Comparison of ENCODE assay signal across 20 cellular contexts in genomic region chr2:231129216-231129615, GRCh38. TPM values are rescaled to one million over a fixed set of nuclear protein-coding genes. Genes with fewer than 3 reads are reported as not detected.
DNase-seq lines count a peak whose midpoint lies in the region; ATAC-seq and TF ChIP-seq lines count a peak whose summit lies in the region.
"Had no signal": no experiment of that assay in that cellular context is flagged by ENCODE, and none has a peak within 500 bp of the region (broad histone marks: within the 10 kb centered on the region; RNA-seq: fewer than 3 reads in every experiment).

No MANE protein-coding gene starts in this region.

- H3K9me2 ChIP-seq in PC-3 (replicated peaks; ENCODE audit: low read length): no peaks in the 10 kb centered on the region

- H3K4me1 ChIP-seq in ACC112 (ENCODE audit: control insufficient read depth, insufficient read depth, low read length, unreplicated experiment) (peaks cover 62% of the 10 kb centered on the region), PC-3 (ENCODE audit: insufficient read depth, low read length) (peaks cover 72% of the 10 kb centered on the region), Caco-2 (no peaks in the 10 kb centered on the region)
- H3K4me1 ChIP-seq: BLaER1 had no signal

- H3K27ac ChIP-seq in ACC112 (ENCODE audit: low read depth, low read length): peak overlapping the region; percentile 44
- H3K27ac ChIP-seq in PC-3 (ENCODE audit: low read length): peak overlapping the region; percentile 85
- H3K27ac ChIP-seq: BLaER1, KMS-11, RWPE1 had no signal

- ATAC-seq in PC-3: no peak
- no peak for ATAC-seq in activated naive CD4-positive, alpha-beta T cell treated with anti-CD3 and anti-CD28 coated beads, Interleukin-2, amount 50 U/mL, for 72 hours
- ATAC-seq in GM18868 (IDR thresholded peaks at IDR 0.05; ENCODE audit: unreplicated experiment): no peak

- DNase-seq in PC-3 (peak; percentile 47), choroid plexus epithelial cell (ENCODE audit: low read depth) (peak; percentile 40), Caco-2 (no peak)
- no peak for DNase-seq in activated naive CD4-positive, alpha-beta T cell treated with anti-CD3 and anti-CD28 coated beads, Interleukin-2, amount 50 U/mL, for 72 hours (ENCODE audit: low spot score in 2 of 2)
- DNase-seq: Calu3; CD4-positive, alpha-beta memory T cell; DMS53; MV-4-11; NCI-H1417; NCI-H187; NCI-H2227 treated with DMSO at 0.1 percent for 48 hours; NCI-H524; SIG-M5 had no signal

- POLR2A ChIA-PET in PC-3 (lab: Charles Lee; ENCODE audit: unreplicated experiment): interaction anchor here (0.7 kb wide), 1 partner anchor 11 kb away, joined by 8 read pairs; no protein-coding TSS in a partner anchor
- POLR2A ChIA-PET in Caco-2 (lab: Charles Lee): no interaction called here

- TF ChIP-seq CTCF in PC-3 (conservative IDR thresholded peaks at IDR 0.05; ENCODE audit: low read depth, low read length) (no peak), choroid plexus epithelial cell (conservative IDR thresholded peaks at IDR 0.05; ENCODE audit: low read depth, low read length) (no peak), nephron (IDR thresholded peaks at IDR 0.05; ENCODE audit: unreplicated experiment in 3 of 3) (no peak), Caco-2 (IDR thresholded peaks at IDR 0.05; ENCODE audit: insufficient read depth in 1 of 2, low read depth in 1 of 2, low read length in 1 of 2, severe bottlenecking in 1 of 2, unreplicated experiment in 1 of 2) (no peak)

- H3K27me3 Mint-ChIP-seq in nephron (ENCODE audit: low read depth) (no peaks in the 10 kb centered on the region), Caco-2 (ENCODE audit: insufficient read depth, unreplicated experiment) (no peaks in the 10 kb centered on the region)
- H3K27me3 Mint-ChIP-seq: CD4-positive, alpha-beta memory T cell had no signal

- H3K4me3 Mint-ChIP-seq in nephron (no peak overlapping the region), Caco-2 (ENCODE audit: unreplicated experiment) (no peak overlapping the region)
- H3K4me3 Mint-ChIP-seq: CD4-positive, alpha-beta memory T cell had no signal

- H3K36me3 Mint-ChIP-seq in nephron (ENCODE audit: low read depth): no peaks in the 10 kb centered on the region
- H3K36me3 Mint-ChIP-seq in activated naive CD4-positive, alpha-beta T cell treated with anti-CD3 and anti-CD28 coated beads, Interleukin-2, amount 50 U/mL, for 72 hours: no peaks in the 10 kb centered on the region
- peaks cover 9% of the 10 kb centered on the region for H3K36me3 Mint-ChIP-seq in Caco-2 (ENCODE audit: insufficient read depth, unreplicated experiment)

- intact Hi-C loops in PC-3 (cut with micrococcal nuclease): loop anchor here (2.0 kb wide), 1 partner anchor 16 kb away; no protein-coding TSS in a partner anchor
- intact Hi-C loops in Caco-2 (cut with micrococcal nuclease; ENCODE audit: unreplicated experiment): no loop called here

- H3K4me1 Mint-ChIP-seq in nephron (peaks cover 60% of the 10 kb centered on the region), Caco-2 (ENCODE audit: low read depth, unreplicated experiment) (peaks cover 6% of the 10 kb centered on the region)

- H2AFZ ChIP-seq in ACC112 (ENCODE audit: low read length, unreplicated experiment): no peak overlapping the region
- no peak overlapping the region for H2AFZ ChIP-seq in PC-3 (ENCODE audit: low read length)

- H3K36me3 ChIP-seq in ACC112 (ENCODE audit: insufficient read depth, low read length): no peaks in the 10 kb centered on the region
- no peaks in the 10 kb centered on the region for H3K36me3 ChIP-seq in PC-3 (ENCODE audit: low read depth, low read length)
- H3K36me3 ChIP-seq in Caco-2 (ENCODE audit: control insufficient read depth, insufficient read depth, low read length): no peaks in the 10 kb centered on the region
- H3K36me3 ChIP-seq: BLaER1 had no signal

- H3K4me2 ChIP-seq in PC-3 (ENCODE audit: low read length): peak overlapping the region; percentile 53
- H3K4me2 ChIP-seq: BLaER1, KMS-11 had no signal

- H3F3A ChIP-seq in PC-3 (ENCODE audit: low read length, unreplicated experiment): peaks cover 4% of the 10 kb centered on the region

- peaks cover 4% of the 10 kb centered on the region; the same call in 1 of the 2 replicates for H4K20me1 ChIP-seq in PC-3 (ENCODE audit: low read length)
- H4K20me1 ChIP-seq: BLaER1 had no signal

- H3K9me3 Mint-ChIP-seq in nephron (no peaks in the 10 kb centered on the region), Caco-2 (ENCODE audit: unreplicated experiment) (no peaks in the 10 kb centered on the region)
- H3K9me3 Mint-ChIP-seq in activated naive CD4-positive, alpha-beta T cell treated with anti-CD3 and anti-CD28 coated beads, Interleukin-2, amount 50 U/mL, for 72 hours: no peaks in the 10 kb centered on the region
- H3K9me3 Mint-ChIP-seq: CD4-positive, alpha-beta memory T cell had no signal

- CTCF ChIA-PET in PC-3 (lab: Charles Lee): interaction anchor here (2.0 kb wide), 1 partner anchor 18 kb away, joined by 8 read pairs; no protein-coding TSS in a partner anchor
- CTCF ChIA-PET in Caco-2 (lab: Charles Lee): no interaction called here

- no peaks in the 10 kb centered on the region for H3K27me3 ChIP-seq in ACC112 (ENCODE audit: insufficient read depth, low read length)
- H3K27me3 ChIP-seq in PC-3 (ENCODE audit: low read length): no peaks in the 10 kb centered on the region
- no peaks in the 10 kb centered on the region for H3K27me3 ChIP-seq in Caco-2 (replicated peaks; ENCODE audit: control insufficient read depth, insufficient read depth, low read length)
- H3K27me3 ChIP-seq: BLaER1 had no signal

- no peak overlapping the region for H3K4me3 ChIP-seq in ACC112 (ENCODE audit: low read depth, low read length)
- H3K4me3 ChIP-seq in PC-3 (ENCODE audit: low read length): no peak overlapping the region
- no peak overlapping the region for H3K4me3 ChIP-seq in choroid plexus epithelial cell (ENCODE audit: low read depth, low read length)
- H3K4me3 ChIP-seq in Caco-2 (ENCODE audit: low read depth, low read length): no peak overlapping the region
- H3K4me3 ChIP-seq: BLaER1 had no signal

- H3K9me3 ChIP-seq in PC-3 (ENCODE audit: low read length) (no peaks in the 10 kb centered on the region), Caco-2 (no peaks in the 10 kb centered on the region)
- H3K9me3 ChIP-seq: BLaER1 had no signal

- H3K27ac Mint-ChIP-seq in nephron (peak overlapping the region; percentile 72 to 82 (median 73)), Caco-2 (ENCODE audit: unreplicated experiment) (no peak overlapping the region)
- H3K27ac Mint-ChIP-seq in activated naive CD4-positive, alpha-beta T cell treated with anti-CD3 and anti-CD28 coated beads, Interleukin-2, amount 50 U/mL, for 72 hours: no peak overlapping the region

- H3K79me2 ChIP-seq in ACC112 (ENCODE audit: control insufficient read depth, insufficient read depth, low read length, unreplicated experiment) (peaks cover 26% of the 10 kb centered on the region), PC-3 (ENCODE audit: low read length) (peaks cover 52% of the 10 kb centered on the region)

- peak overlapping the region; percentile 13 for H3K9ac ChIP-seq in PC-3 (ENCODE audit: low read length)
- H3K9ac ChIP-seq: BLaER1, KMS-11 had no signal

- BruUV-seq in PC-3 (replicated peaks; lab: Mats Ljungman, UMichigan) (no TSS peak), Caco-2 (replicated peaks; lab: Mats Ljungman, UMichigan) (no TSS peak)

RNA-seq across cellular contexts. Expression of gene HTR2B, which starts 4.4 kb away (rescaled TPM):
- not detected in 2 replicates for total RNA-seq in PC-3 (2014; rRNA removed)
- not detected for total RNA-seq in activated naive CD4-positive, alpha-beta T cell treated with anti-CD3 and anti-CD28 coated beads, Interleukin-2, amount 50 U/mL, for 72 hours
- total RNA-seq in Caco-2 (2022): not detected in 2 replicates
- total RNA-seq: A172; Calu3; CD4-positive, alpha-beta memory T cell had no signal

Comparison
In these comparisons a context has a peak if more than half of its experiments do, and no peak if none do; other contexts are left out.
1. DNase-seq: peak in PC-3 (single experiment) and choroid plexus epithelial cell (single experiment); none in activated naive CD4-positive, alpha-beta T cell treated with anti-CD3 and anti-CD28 coated beads, Interleukin-2, amount 50 U/mL, for 72 hours (0 of 2) and Caco-2 (0 of 2).
2. H3K27ac Mint-ChIP-seq: peak in nephron (3 of 3); none in activated naive CD4-positive, alpha-beta T cell treated with anti-CD3 and anti-CD28 coated beads, Interleukin-2, amount 50 U/mL, for 72 hours (0 of 2) and Caco-2 (single experiment).